Comparison of ENCODE assay signal across 17 cellular contexts in the genomic region with DNA sequence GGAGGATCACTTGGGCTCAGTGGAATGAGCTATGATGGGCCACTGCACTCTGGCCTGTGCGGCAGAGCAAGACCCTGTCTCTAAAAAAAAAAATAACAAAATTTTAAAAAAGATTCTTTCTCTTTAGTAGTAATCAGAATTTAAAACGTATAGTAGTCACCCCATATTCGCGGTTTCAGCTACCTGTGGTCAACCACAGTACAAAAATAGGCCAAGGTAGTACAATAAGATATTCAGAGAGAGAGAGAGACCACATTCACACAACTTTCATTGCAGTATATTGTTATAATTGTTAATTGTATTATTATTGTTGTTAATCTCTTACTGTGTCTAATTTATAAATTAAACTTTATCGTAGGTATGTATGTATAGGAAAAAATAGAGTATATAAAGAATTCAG. TPM values are rescaled to one million over a fixed set of nuclear protein-coding genes. Genes with fewer than 3 reads are reported as not detected.
A peak's percentile ranks its signal among the peaks of the same experiment; 100 is the strongest.
DNase-seq lines count a peak whose midpoint lies in the region; ATAC-seq and TF ChIP-seq lines count a peak whose summit lies in the region.
"Had no signal": no experiment of that assay in that cellular context is flagged by ENCODE, and none has a peak within 500 bp of the region (broad histone marks: within the 10 kb centered on the region; RNA-seq: fewer than 3 reads in every experiment).

No MANE protein-coding gene starts in this region.

- H3K36me3 ChIP-seq in MM.1S (replicated peaks; ENCODE audit: insufficient read depth, low read length) (no peaks in the 10 kb centered on the region), left ventricle myocardium inferior (peaks cover 11% of the 10 kb centered on the region)
- H3K36me3 ChIP-seq: SJSA1 had no signal

- peaks cover 7% of the 10 kb centered on the region for H3K4me1 ChIP-seq in MM.1S (ENCODE audit: low read length)
- H3K4me1 ChIP-seq in left ventricle myocardium inferior, result no peaks in the 10 kb centered on the region
- H3K4me1 ChIP-seq: foreskin keratinocyte, SJSA1, upper lobe of left lung had no signal

- no peak overlapping the region for H3K27ac ChIP-seq in MM.1S (ENCODE audit: low read length)
- H3K27ac ChIP-seq in left ventricle myocardium inferior (replicated peaks), result no peak overlapping the region
- H3K27ac ChIP-seq: C4-2B, foreskin keratinocyte, SJSA1, skin epidermis, upper lobe of left lung had no signal

- no peak overlapping the region for H3K27ac Mint-ChIP-seq in stimulated activated memory B cell treated with anti-CD40 and anti-IgM and Interleukin-4, amounts not matched to agents 10 μg/mL and 1 μg/mL and 100 μg/mL, for 72 hours
- H3K27ac Mint-ChIP-seq: natural killer cell treated with Interleukin-12 subunit alpha and Interleukin-12 subunit beta and Interleukin-15 and Interleukin-18, amount 100 ng/mL, for 72 hours had no signal

- H3K4me2 ChIP-seq in MM.1S (ENCODE audit: low read depth, low read length), result peak overlapping the region; percentile 23; the same call in 1 of the 2 replicates

- H3K36me3 Mint-ChIP-seq in stimulated activated memory B cell treated with anti-CD40 and anti-IgM and Interleukin-4, amounts not matched to agents 10 μg/mL and 1 μg/mL and 100 μg/mL, for 72 hours, result peaks cover 38% of the 10 kb centered on the region

- H4K20me1 ChIP-seq in MM.1S (ENCODE audit: insufficient read depth, low read length), result no peaks in the 10 kb centered on the region; the same call in 1 of the 2 replicates

- H3K9me3 ChIP-seq in MM.1S (replicated peaks; ENCODE audit: insufficient read depth, low read length), result no peaks in the 10 kb centered on the region
- H3K9me3 ChIP-seq in left ventricle myocardium inferior (replicated peaks), result no peaks in the 10 kb centered on the region
- H3K9me3 ChIP-seq: SJSA1, upper lobe of left lung had no signal

- H3K9me3 Mint-ChIP-seq in stimulated activated memory B cell treated with anti-CD40 and anti-IgM and Interleukin-4, amounts not matched to agents 10 μg/mL and 1 μg/mL and 100 μg/mL, for 72 hours, result no peaks in the 10 kb centered on the region
- H3K9me3 Mint-ChIP-seq: natural killer cell treated with Interleukin-12 subunit alpha and Interleukin-12 subunit beta and Interleukin-15 and Interleukin-18, amount 100 ng/mL, for 72 hours had no signal

- H3K4me1 Mint-ChIP-seq in stimulated activated memory B cell treated with anti-CD40 and anti-IgM and Interleukin-4, amounts not matched to agents 10 μg/mL and 1 μg/mL and 100 μg/mL, for 72 hours, result peaks cover 7% of the 10 kb centered on the region

- TF ChIP-seq CTCF in MM.1S (IDR thresholded peaks at IDR 0.05; ENCODE audit: low read length) (no peak), left ventricle myocardium inferior (IDR thresholded peaks at IDR 0.05; ENCODE audit: borderline replicate concordance) (no peak)

- 0 out of 2 replicates have a peak, but pooled peaks cover 4% of the 10 kb centered on the region for H3K27me3 ChIP-seq in MM.1S (replicated peaks; ENCODE audit: insufficient read depth, low read length)
- no peaks in the 10 kb centered on the region for H3K27me3 ChIP-seq in left ventricle myocardium inferior (ENCODE audit: low read depth)
- H3K27me3 ChIP-seq: foreskin keratinocyte, SJSA1, upper lobe of left lung had no signal

- peak; percentile 79 for ATAC-seq in GM18499 (IDR thresholded peaks at IDR 0.05; ENCODE audit: insufficient read depth, unreplicated experiment)
- ATAC-seq in GM19397 (IDR thresholded peaks at IDR 0.05; ENCODE audit: unreplicated experiment), result peak; percentile 55
- peak; percentile 81 for ATAC-seq in HG02938 (IDR thresholded peaks at IDR 0.05; ENCODE audit: unreplicated experiment)
- no peak for ATAC-seq in stimulated activated memory B cell treated with anti-CD40 and anti-IgM and Interleukin-4, amounts not matched to agents 10 μg/mL and 1 μg/mL and 100 μg/mL, for 72 hours
- ATAC-seq: foreskin keratinocyte; natural killer cell treated with Interleukin-12 subunit alpha and Interleukin-12 subunit beta and Interleukin-15 and Interleukin-18, amount 100 ng/mL, for 72 hours had no signal

- H3F3A ChIP-seq in MM.1S (ENCODE audit: insufficient read depth, low read length), result peaks cover 3% of the 10 kb centered on the region; the same call in 1 of the 2 replicates

- no peak overlapping the region for H2AFZ ChIP-seq in MM.1S (ENCODE audit: low read length)

- H3K4me3 ChIP-seq in MM.1S (ENCODE audit: low read length), result no peak overlapping the region
- H3K4me3 ChIP-seq in left ventricle myocardium inferior, result no peak overlapping the region
- H3K4me3 ChIP-seq: SJSA1, skin epidermis, upper lobe of left lung had no signal

- no peaks in the 10 kb centered on the region for H3K27me3 Mint-ChIP-seq in stimulated activated memory B cell treated with anti-CD40 and anti-IgM and Interleukin-4, amounts not matched to agents 10 μg/mL and 1 μg/mL and 100 μg/mL, for 72 hours
- H3K27me3 Mint-ChIP-seq: natural killer cell treated with Interleukin-12 subunit alpha and Interleukin-12 subunit beta and Interleukin-15 and Interleukin-18, amount 100 ng/mL, for 72 hours had no signal

- no peak overlapping the region for H3K9ac ChIP-seq in MM.1S (ENCODE audit: low read length)

- peaks cover 17% of the 10 kb centered on the region; the same call in 1 of the 2 replicates for H3K79me2 ChIP-seq in MM.1S (ENCODE audit: low read length)

- H3K4me3 Mint-ChIP-seq in stimulated activated memory B cell treated with anti-CD40 and anti-IgM and Interleukin-4, amounts not matched to agents 10 μg/mL and 1 μg/mL and 100 μg/mL, for 72 hours, result no peak overlapping the region
- H3K4me3 Mint-ChIP-seq: natural killer cell treated with Interleukin-12 subunit alpha and Interleukin-12 subunit beta and Interleukin-15 and Interleukin-18, amount 100 ng/mL, for 72 hours had no signal

- H3K9me2 ChIP-seq in MM.1S (replicated peaks; ENCODE audit: insufficient read depth, low read length), result no peaks in the 10 kb centered on the region

- intact Hi-C loops in left ventricle myocardium inferior (cut with micrococcal nuclease), result no loop called here

- DNase-seq in MM.1S (peak; percentile 58), DMS79 treated with DMSO at 0.1 percent for 48 hours (lab: John Stamatoyannopoulos, UW) (no peak), GM03348 (ENCODE audit: low spot score) (no peak), left ventricle myocardium inferior (no peak)
- DNase-seq: foreskin keratinocyte, GOT3, NCI-H146, NCI-H69, upper lobe of left lung had no signal

RNA-seq across cellular contexts. Expression of a gene that starts 18.7 kb away (rescaled TPM):
- total RNA-seq in left ventricle myocardium inferior, result 15.2 TPM

RNA-seq across cellular contexts. Expression of a gene that starts 51.3 kb away (rescaled TPM):
- total RNA-seq in left ventricle myocardium inferior, result 3.2 TPM
